In the genomic region with DNA sequence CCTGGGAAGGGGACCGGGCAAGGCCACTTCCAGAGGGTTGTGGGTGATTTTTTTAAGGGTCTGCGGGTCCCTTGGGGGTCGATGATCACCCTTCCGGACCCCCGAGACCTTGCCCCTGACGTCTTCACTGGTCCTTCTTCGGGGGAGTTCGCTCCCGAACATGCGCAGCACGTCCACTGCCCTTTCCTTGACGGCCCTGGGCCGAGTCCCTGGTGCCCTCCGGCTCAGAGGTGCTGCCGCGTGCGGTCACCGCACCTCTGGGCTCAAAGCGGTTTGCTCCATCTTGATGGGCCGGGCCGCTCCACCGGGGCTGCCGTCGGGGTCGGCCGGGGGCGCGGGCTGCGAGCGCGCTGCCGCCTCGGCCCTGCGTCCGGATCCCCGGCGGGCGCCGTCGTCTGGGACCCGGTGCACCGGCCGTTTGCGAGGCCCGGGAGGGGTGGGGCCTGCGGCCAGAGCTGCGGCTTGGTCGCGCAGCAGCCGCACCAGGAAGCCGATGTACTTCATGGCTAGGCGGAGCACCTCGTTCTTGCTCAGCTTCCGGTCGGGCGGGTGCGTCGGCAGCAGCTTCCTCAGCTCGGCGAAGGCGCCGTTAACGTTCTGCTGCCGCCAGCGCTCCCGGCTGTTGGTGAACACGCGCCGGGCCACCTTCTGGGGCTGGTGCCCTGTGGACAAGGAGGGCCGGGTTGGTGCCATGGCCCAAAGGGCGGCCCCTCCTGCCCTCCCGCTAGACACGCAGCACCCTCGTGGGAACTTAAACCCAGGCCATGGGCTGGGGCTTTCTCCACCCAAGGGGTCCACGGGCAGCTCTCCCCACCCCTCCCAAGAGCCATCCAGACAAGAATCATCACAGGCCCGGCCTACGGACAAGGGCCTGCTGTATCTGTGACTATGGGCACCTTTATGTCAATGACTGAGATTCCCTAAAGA, we compare ENCODE assay signal across 8 cellular contexts. TPM values are rescaled to one million over a fixed set of nuclear protein-coding genes. Genes with fewer than 3 reads are reported as not detected.
DNase-seq lines count a peak whose midpoint lies in the region; ATAC-seq, FAIRE-seq and TF ChIP-seq lines count a peak whose summit lies in the region.

No MANE protein-coding gene starts in this region.

- no peak overlapping the region for H3K9ac ChIP-seq in H1 (replicated peaks in 1 of 4; ENCODE audit: extremely low read depth in 1 of 4, low read depth in 3 of 4, low read length in 3 of 4)

- peak overlapping the region; percentile 64 to 85 for H3K4me2 ChIP-seq in H1 (ENCODE audit: insufficient read depth in 1 of 2, low read depth in 2 of 2, low read length in 2 of 2)

- peak overlapping the region; percentile 71 for H3K18ac ChIP-seq in H1 (ENCODE audit: extremely low read depth, low read length)

- H2BK5ac ChIP-seq in H1 (ENCODE audit: low read depth, low read length) = no peak overlapping the region

- H4K5ac ChIP-seq in H1 (ENCODE audit: insufficient read length, low read depth, low read length) = no peak overlapping the region

- H3K36me3 ChIP-seq in H1 (ENCODE audit: control insufficient read depth in 2 of 4, insufficient read depth in 4 of 4, low read length in 3 of 4) = no peaks in the 10 kb centered on the region
- peaks cover 0 to 8% (median 0%) of the 10 kb centered on the region in 3 donors for H3K36me3 ChIP-seq in tibial nerve

- H3K14ac ChIP-seq in H1 (ENCODE audit: insufficient read length) = no peak overlapping the region

- H3K4me1 Mint-ChIP-seq in IgD-negative memory B cell (peaks cover 21 to 27% (median 21%) of the 10 kb centered on the region in 3 donors), natural killer cell (peaks cover 25 to 59% of the 10 kb centered on the region in 2 donors)
- peaks cover 52% of the 10 kb centered on the region for H3K4me1 Mint-ChIP-seq in activated CD4-positive, alpha-beta T cell treated with anti-CD3 and anti-CD28 coated beads, Interleukin-2, amount 10 ng/mL, durations not matched to agents 7 days and 5 days

- H3K79me2 ChIP-seq in H1 (ENCODE audit: control insufficient read depth in 1 of 2, insufficient read depth in 2 of 2, low read length in 2 of 2) = no peaks in the 10 kb centered on the region

- TF ChIP-seq CTCF in AG10803 (conservative IDR thresholded peaks at IDR 0.05; ENCODE audit: low read length) (no peak), H1 (IDR thresholded peaks at IDR 0.05; ENCODE audit: control extremely low read depth in 1 of 3, insufficient read depth in 1 of 3, low read depth in 1 of 3, low read length in 3 of 3) (no peak), natural killer cell (IDR thresholded peaks at IDR 0.05) (no peak), tibial nerve (IDR thresholded peaks at IDR 0.05) (no peak)

- no peak for FAIRE-seq in H1 (lab: Jason Lieb, UNC)

- H2AFZ ChIP-seq in H1 (ENCODE audit: low read length) = no peak overlapping the region

- H3K27ac Mint-ChIP-seq in IgD-negative memory B cell (peak overlapping the region; percentile 95 to 98 (median 96)), natural killer cell (peak overlapping the region; percentile 90 to 94)
- H3K27ac Mint-ChIP-seq in activated CD4-positive, alpha-beta T cell treated with anti-CD3 and anti-CD28 coated beads, Interleukin-2, amount 10 ng/mL, durations not matched to agents 7 days and 5 days = peak overlapping the region; percentile 94

- DNase-seq in AG10803 (ENCODE audit: low read depth) (peak; percentile 71), H1 (ENCODE audit: low read depth in 1 of 2, low spot score in 2 of 2) (peak in 1 of 2 experiments; percentile 74), natural killer cell (peak; percentile 74), tibial nerve (ENCODE audit: low spot score in 2 of 2) (peak in 1 of 2 donors; percentile 52), G401 (ENCODE audit: low spot score) (no peak)
- peak; percentile 84 for DNase-seq in activated CD4-positive, alpha-beta T cell treated with anti-CD3 and anti-CD28 coated beads, Interleukin-2, amount 10 ng/mL, durations not matched to agents 7 days and 5 days

- H2BK15ac ChIP-seq in H1 (ENCODE audit: low read length) = no peak overlapping the region; the same call in 1 of the 2 replicates

- H3K27me3 Mint-ChIP-seq in IgD-negative memory B cell = peaks cover 5% of the 10 kb centered on the region
- H3K27me3 Mint-ChIP-seq in activated CD4-positive, alpha-beta T cell treated with anti-CD3 and anti-CD28 coated beads, Interleukin-2, amount 10 ng/mL, durations not matched to agents 7 days and 5 days = peaks cover 44% of the 10 kb centered on the region
- peaks cover 8 to 20% of the 10 kb centered on the region in 2 donors for H3K27me3 Mint-ChIP-seq in natural killer cell (ENCODE audit: low read depth in 2 of 2)

- ATAC-seq in natural killer cell (peak; percentile 59 to 65 (median 61)), GM21576 (IDR thresholded peaks at IDR 0.05; ENCODE audit: unreplicated experiment) (no peak)

- H3K4me3 Mint-ChIP-seq in IgD-negative memory B cell (peak overlapping the region; percentile 90 to 97 (median 94)), natural killer cell (peak overlapping the region; percentile 80)
- H3K4me3 Mint-ChIP-seq in activated CD4-positive, alpha-beta T cell treated with anti-CD3 and anti-CD28 coated beads, Interleukin-2, amount 10 ng/mL, durations not matched to agents 7 days and 5 days = peak overlapping the region; percentile 64

- H3K4me3 ChIP-seq in AG10803 (ENCODE audit: low read length) (no peak overlapping the region), H1 (ENCODE audit: extremely low read depth in 1 of 4, insufficient read depth in 2 of 4, low read depth in 3 of 4, low read length in 4 of 4) (peak overlapping the region in 3 of 4 experiments; percentile 1 to 50 (median 12); a peak in 6 of 8 replicates), tibial nerve (peak overlapping the region; percentile 29 to 57 (median 43))

- no peak overlapping the region for H3K4ac ChIP-seq in H1 (replicated peaks; ENCODE audit: insufficient read length, low read depth, low read length)

- H3K4me1 ChIP-seq in H1 (replicated peaks in 1 of 4; ENCODE audit: control insufficient read depth in 3 of 4, insufficient read depth in 4 of 4, low read length in 3 of 4) (peaks cover 0 to 28% (median 13%) of the 10 kb centered on the region in 4 experiments; a peak in 5 of 7 replicates), tibial nerve (peaks cover 0 to 92% (median 58%) of the 10 kb centered on the region in 4 donors)

- H2BK20ac ChIP-seq in H1 (ENCODE audit: low read length) = no peak overlapping the region

- intact Hi-C loops in natural killer cell (cut with micrococcal nuclease) = no loop called here

- H3K27ac ChIP-seq in H1 (ENCODE audit: low read depth, low read length) (no peak overlapping the region), tibial nerve (peak overlapping the region; percentile 79 to 93 (median 86))

- no peak overlapping the region for H3K56ac ChIP-seq in H1 (replicated peaks; ENCODE audit: insufficient read length, low read depth, low read length)

- H4K8ac ChIP-seq in H1 (ENCODE audit: extremely low read depth, insufficient read depth, low read length) = peak overlapping the region; percentile 69

- TF ChIP-seq EP300 in H1 (IDR thresholded peaks at IDR 0.05; ENCODE audit: borderline replicate concordance in 1 of 2, low read depth in 2 of 2, low read length in 2 of 2) (no peak), tibial nerve (IDR thresholded peaks at IDR 0.05) (peak in 1 of 2 donors; percentile 55)

- H3K9me3 Mint-ChIP-seq in IgD-negative memory B cell (peaks cover 0 to 1% (median 0%) of the 10 kb centered on the region in 3 donors), natural killer cell (peaks cover 3% of the 10 kb centered on the region in 2 donors)
- no peaks in the 10 kb centered on the region for H3K9me3 Mint-ChIP-seq in activated CD4-positive, alpha-beta T cell treated with anti-CD3 and anti-CD28 coated beads, Interleukin-2, amount 10 ng/mL, durations not matched to agents 7 days and 5 days

- CTCF ChIA-PET in activated CD4-positive, alpha-beta T cell treated with anti-CD3 and anti-CD28 coated beads, Interleukin-2, amount 10 ng/mL, durations not matched to agents 7 days and 5 days (lab: Charles Lee) = interaction anchor here (0.6 to 1.3 kb wide), 5 partner anchors 24 to 214 kb away, joined by 3 read pairs; no protein-coding TSS in a partner anchor
- CTCF ChIA-PET in H1 (lab: Charles Lee; ENCODE audit: partially characterized antibody) = interaction anchor here (0.6 to 2.9 kb wide), 6 partner anchors 41 to 134 kb away, joined by 3 to 16 read pairs (median 9); no protein-coding TSS in a partner anchor

- H3K27me3 ChIP-seq in H1 (replicated peaks in 1 of 4; ENCODE audit: control insufficient read depth in 3 of 4, extremely low read depth in 1 of 4, insufficient read depth in 3 of 4, low read length in 3 of 4) (peaks cover 33 to 80% (median 67%) of the 10 kb centered on the region in 4 experiments), tibial nerve (no peaks in the 10 kb centered on the region)

- H3K23ac ChIP-seq in H1 (ENCODE audit: insufficient read length) = no peak overlapping the region

- no peaks in the 10 kb centered on the region for H3K9me3 ChIP-seq in H1 (ENCODE audit: insufficient read depth in 2 of 2, low read depth in 1 of 2, low read length in 1 of 2)
- H3K9me3 ChIP-seq in tibial nerve = no peaks in the 10 kb centered on the region

- H3K36me3 Mint-ChIP-seq in IgD-negative memory B cell = peaks cover 1% of the 10 kb centered on the region
- peaks cover 6% of the 10 kb centered on the region for H3K36me3 Mint-ChIP-seq in activated CD4-positive, alpha-beta T cell treated with anti-CD3 and anti-CD28 coated beads, Interleukin-2, amount 10 ng/mL, durations not matched to agents 7 days and 5 days (ENCODE audit: low read depth)
- H3K36me3 Mint-ChIP-seq in natural killer cell = no peaks in the 10 kb centered on the region

- TF ChIP-seq POLR2A in H1 (IDR thresholded peaks at IDR 0.05; ENCODE audit: control extremely low read depth in 1 of 2, low read depth in 2 of 2, low read length in 2 of 2) = no peak
- peak in 1 of 2 donors; percentile 41 for TF ChIP-seq POLR2A in tibial nerve (IDR thresholded peaks at IDR 0.05)

- H3K79me1 ChIP-seq in H1 (ENCODE audit: low read depth, low read length) = no peaks in the 10 kb centered on the region

- H2BK12ac ChIP-seq in H1 (ENCODE audit: low read depth, low read length) = no peak overlapping the region

- peak overlapping the region; percentile 53; the same call in 1 of the 2 replicates for H2AK5ac ChIP-seq in H1 (ENCODE audit: low read depth, low read length)

- in situ Hi-C loops in G401 (cut with HindIII; ENCODE audit: low sequenced_read_pairs) = no loop called here

- peaks cover 2 to 16% of the 10 kb centered on the region in 2 experiments for H4K20me1 ChIP-seq in H1 (replicated peaks in 1 of 2; ENCODE audit: control insufficient read depth in 1 of 2, insufficient read depth in 2 of 2, low read length in 2 of 2)

- no peak overlapping the region for H2BK120ac ChIP-seq in H1 (replicated peaks; ENCODE audit: low read depth, low read length)

- 12% methylated on average over 76 of the region's 77 CpGs; no CpG with 5 or more reads in 1 of the 2 experiments for WGBS in H1 (ENCODE audit: extremely low coverage in 1 of 2, insufficient coverage in 1 of 2, insufficient read length in 1 of 2, insufficient replicate concordance in 2 of 2, low coverage in 1 of 2, low lambda C conversion rate in 2 of 2, missing lambda C conversion rate in 1 of 2), 2 experiments
- 18 to 41% methylated on average over 50 to 51 of the region's 77 CpGs for WGBS in tibial nerve, 2 donors

- POLR2A ChIA-PET in activated CD4-positive, alpha-beta T cell treated with anti-CD3 and anti-CD28 coated beads, Interleukin-2, amount 10 ng/mL, durations not matched to agents 7 days and 5 days (lab: Charles Lee) = interaction anchor here (0.7 kb wide), 1 partner anchor 54 kb away, joined by 3 read pairs; no protein-coding TSS in a partner anchor
- POLR2A ChIA-PET in H1 (lab: Charles Lee; ENCODE audit: partially characterized antibody) = interaction anchor here (0.6 to 11.6 kb wide), 7 partner anchors 13 to 74 kb away, joined by 3 to 141 read pairs (median 4); partner anchors contain the start of genes IER2, NACC1, STX10 and TRMT1

- H3K23me2 ChIP-seq in H1 (ENCODE audit: low read depth, low read length) = peaks cover 9% of the 10 kb centered on the region; the same call in 1 of the 2 replicates

- H4K91ac ChIP-seq in H1 (replicated peaks; ENCODE audit: insufficient read length, low read length) = no peak overlapping the region

- TF ChIP-seq RAD21 in H1 (IDR thresholded peaks at IDR 0.05 in 1 of 2, conservative IDR thresholded peaks at IDR 0.05 in 1 of 2; ENCODE audit: low read depth in 2 of 2, low read length in 2 of 2) = no peak

RNA-seq across cellular contexts. Expression of gene LYL1, which starts 3.3 kb away (rescaled TPM):
- polyA plus RNA-seq in IgD-negative memory B cell (90.1 TPM), H1 (2011; rRNA removed) (0.76 and 1.0 TPM in 2 replicates)
- 1 to 10 TPM; 2.3 to 2.5 TPM for total RNA-seq in activated CD4-positive, alpha-beta T cell treated with anti-CD3 and anti-CD28 coated beads, Interleukin-2, amount 10 ng/mL, durations not matched to agents 7 days and 5 days
- 0.58 and 0.65 TPM in 2 replicates for total RNA-seq in H1 (2021; fragmentation: NEBNext Ultra II Directional; extraction: Animal tissue kit (Norgen Biotek cat#: 25700))
- 0.62 TPM for polyA plus RNA-seq in H1 (2011; cell fraction: cytosol; rRNA removed)
- 0.78 TPM for polyA plus RNA-seq in H1 (2011; cell fraction: nucleus; rRNA removed)
- 0.23 to 0.67 TPM (median 0.39 TPM) in 4 replicates for polyA plus RNA-seq in H1 (2012, experiment 1 of 2)
- 0.26 TPM for polyA plus RNA-seq in H1 (2012, experiment 2 of 2)
- 0.65 TPM for polyA plus RNA-seq in H1 (2013, experiment 1 of 2)
- 0.52 TPM for polyA plus RNA-seq in H1 (2013, experiment 2 of 2)
- polyA minus RNA-seq in H1 (2011; rRNA and poly(A)+ RNA removed) = 0.10 TPM in 1 of 2 replicates, not detected in the other
- 1.2 TPM for polyA minus RNA-seq in H1 (2011; cell fraction: cytosol; rRNA and poly(A)+ RNA removed)
- polyA minus RNA-seq in H1 (2011; cell fraction: nucleus; rRNA and poly(A)+ RNA removed) = 0.40 TPM
- total RNA-seq in natural killer cell (1 to 10 TPM; 2.0 to 7.7 (median 6.7) TPM), tibial nerve (10 to 100 TPM; 21.1 to 43.5 (median 25.8) TPM)
- not detected in 2 replicates for total RNA-seq in G401 (2014; rRNA removed; shearing (Covaris generic))

RNA-seq across cellular contexts. Expression of gene TRMT1, which starts 17.2 kb away (rescaled TPM):
- polyA plus RNA-seq in IgD-negative memory B cell (30.7 TPM), H1 (2011; rRNA removed) (77.4 and 118 TPM in 2 replicates)
- total RNA-seq in activated CD4-positive, alpha-beta T cell treated with anti-CD3 and anti-CD28 coated beads, Interleukin-2, amount 10 ng/mL, durations not matched to agents 7 days and 5 days = 10 to 100 TPM; 44.7 to 58.3 TPM
- 96.6 and 99.3 TPM in 2 replicates for total RNA-seq in H1 (2021; fragmentation: NEBNext Ultra II Directional; extraction: Animal tissue kit (Norgen Biotek cat#: 25700))
- 94.9 TPM for polyA plus RNA-seq in H1 (2011; cell fraction: cytosol; rRNA removed)
- 298 TPM for polyA plus RNA-seq in H1 (2011; cell fraction: nucleus; rRNA removed)
- 66.0 to 95.2 TPM (median 84.7 TPM) in 4 replicates for polyA plus RNA-seq in H1 (2012, experiment 1 of 2)
- polyA plus RNA-seq in H1 (2012, experiment 2 of 2) = 75.5 TPM
- 69.1 TPM for polyA plus RNA-seq in H1 (2013, experiment 1 of 2)
- 65.4 TPM for polyA plus RNA-seq in H1 (2013, experiment 2 of 2)
- 38.6 and 46.1 TPM in 2 replicates for polyA minus RNA-seq in H1 (2011; rRNA and poly(A)+ RNA removed)
- polyA minus RNA-seq in H1 (2011; cell fraction: cytosol; rRNA and poly(A)+ RNA removed) = 52.8 TPM
- 64.4 TPM for polyA minus RNA-seq in H1 (2011; cell fraction: nucleus; rRNA and poly(A)+ RNA removed)
- total RNA-seq in natural killer cell (10 to 100 TPM; 33.8 to 48.5 (median 42.2) TPM), tibial nerve (10 to 100 TPM; 38.4 to 92.7 (median 49.2) TPM)
- total RNA-seq in G401 (2014; rRNA removed; shearing (Covaris generic)) = 86.8 and 87.0 TPM in 2 replicates

RNA-seq across cellular contexts. Expression of gene NACC1, which starts 18.7 kb away (rescaled TPM):
- polyA plus RNA-seq in IgD-negative memory B cell (2.7 TPM), H1 (2011; rRNA removed) (301 and 541 TPM in 2 replicates)
- 10 to 100 TPM; 57.8 to 63.8 TPM for total RNA-seq in activated CD4-positive, alpha-beta T cell treated with anti-CD3 and anti-CD28 coated beads, Interleukin-2, amount 10 ng/mL, durations not matched to agents 7 days and 5 days
- total RNA-seq in H1 (2021; fragmentation: NEBNext Ultra II Directional; extraction: Animal tissue kit (Norgen Biotek cat#: 25700)) = 226 and 234 TPM in 2 replicates
- polyA plus RNA-seq in H1 (2011; cell fraction: cytosol; rRNA removed) = 204 TPM
- 367 TPM for polyA plus RNA-seq in H1 (2011; cell fraction: nucleus; rRNA removed)
- polyA plus RNA-seq in H1 (2012, experiment 1 of 2) = 72.2 to 138 TPM (median 120 TPM) in 4 replicates
- 144 TPM for polyA plus RNA-seq in H1 (2012, experiment 2 of 2)
- 169 TPM for polyA plus RNA-seq in H1 (2013, experiment 1 of 2)
- 186 TPM for polyA plus RNA-seq in H1 (2013, experiment 2 of 2)
- 150 and 197 TPM in 2 replicates for polyA minus RNA-seq in H1 (2011; rRNA and poly(A)+ RNA removed)
- 187 TPM for polyA minus RNA-seq in H1 (2011; cell fraction: cytosol; rRNA and poly(A)+ RNA removed)
- 126 TPM for polyA minus RNA-seq in H1 (2011; cell fraction: nucleus; rRNA and poly(A)+ RNA removed)
- total RNA-seq in natural killer cell (10 to 100 TPM; 41.2 to 48.7 (median 43.4) TPM), tibial nerve (10 to 100 TPM; 15.3 to 37.1 (median 25.8) TPM)
- 53.4 and 60.5 TPM in 2 replicates for total RNA-seq in G401 (2014; rRNA removed; shearing (Covaris generic))

RNA-seq across cellular contexts. Expression of gene STX10, which starts 50.8 kb away (rescaled TPM):
- 52.8 TPM for polyA plus RNA-seq in IgD-negative memory B cell
- total RNA-seq in activated CD4-positive, alpha-beta T cell treated with anti-CD3 and anti-CD28 coated beads, Interleukin-2, amount 10 ng/mL, durations not matched to agents 7 days and 5 days = 10 to 100 TPM; 62.3 to 65.0 TPM
- 50.8 and 53.0 TPM in 2 replicates for total RNA-seq in H1 (2021; fragmentation: NEBNext Ultra II Directional; extraction: Animal tissue kit (Norgen Biotek cat#: 25700))
- polyA plus RNA-seq in H1 (2011; rRNA removed) = 80.1 and 86.8 TPM in 2 replicates
- polyA plus RNA-seq in H1 (2011; cell fraction: cytosol; rRNA removed) = 88.9 TPM
- 146 TPM for polyA plus RNA-seq in H1 (2011; cell fraction: nucleus; rRNA removed)
- polyA plus RNA-seq in H1 (2012, experiment 1 of 2) = 58.8 to 94.1 TPM (median 80.2 TPM) in 4 replicates
- polyA plus RNA-seq in H1 (2012, experiment 2 of 2) = 81.1 TPM
- polyA plus RNA-seq in H1 (2013, experiment 1 of 2) = 48.9 TPM
- 49.5 TPM for polyA plus RNA-seq in H1 (2013, experiment 2 of 2)
- 44.8 and 47.0 TPM in 2 replicates for polyA minus RNA-seq in H1 (2011; rRNA and poly(A)+ RNA removed)
- polyA minus RNA-seq in H1 (2011; cell fraction: cytosol; rRNA and poly(A)+ RNA removed) = 40.2 TPM
- 36.6 TPM for polyA minus RNA-seq in H1 (2011; cell fraction: nucleus; rRNA and poly(A)+ RNA removed)
- total RNA-seq in natural killer cell = 10 to 100 TPM; 39.2 to 46.9 (median 42.0) TPM
- 100 to 1,000 TPM in 1 of 4 donors, 10 to 100 TPM in 3; 58.6 to 145 (median 86.6) TPM for total RNA-seq in tibial nerve
- total RNA-seq in G401 (2014; rRNA removed; shearing (Covaris generic)) = 93.4 and 112 TPM in 2 replicates

RNA-seq across cellular contexts. Expression of gene IER2, which starts 50.9 kb away (rescaled TPM):
- polyA plus RNA-seq in IgD-negative memory B cell (350 TPM), H1 (2011; rRNA removed) (84.5 and 151 TPM in 2 replicates)
- total RNA-seq in activated CD4-positive, alpha-beta T cell treated with anti-CD3 and anti-CD28 coated beads, Interleukin-2, amount 10 ng/mL, durations not matched to agents 7 days and 5 days = 100 to 1,000 TPM; 167 to 188 TPM
- 137 and 138 TPM in 2 replicates for total RNA-seq in H1 (2021; fragmentation: NEBNext Ultra II Directional; extraction: Animal tissue kit (Norgen Biotek cat#: 25700))
- 66.0 TPM for polyA plus RNA-seq in H1 (2011; cell fraction: cytosol; rRNA removed)
- 110 TPM for polyA plus RNA-seq in H1 (2011; cell fraction: nucleus; rRNA removed)
- polyA plus RNA-seq in H1 (2012, experiment 1 of 2) = 106 to 120 TPM (median 111 TPM) in 4 replicates
- polyA plus RNA-seq in H1 (2012, experiment 2 of 2) = 92.0 TPM
- 105 TPM for polyA plus RNA-seq in H1 (2013, experiment 1 of 2)
- polyA plus RNA-seq in H1 (2013, experiment 2 of 2) = 105 TPM
- polyA minus RNA-seq in H1 (2011; rRNA and poly(A)+ RNA removed) = 6.0 and 9.9 TPM in 2 replicates
- 33.4 TPM for polyA minus RNA-seq in H1 (2011; cell fraction: cytosol; rRNA and poly(A)+ RNA removed)
- polyA minus RNA-seq in H1 (2011; cell fraction: nucleus; rRNA and poly(A)+ RNA removed) = 81.9 TPM
- total RNA-seq in natural killer cell (1,000 to 10,000 TPM in 1 of 3 donors, 100 to 1,000 TPM in 2; 668 to 1,112 (median 949) TPM), tibial nerve (10 to 100 TPM; 37.3 to 77.4 (median 58.3) TPM)
- total RNA-seq in G401 (2014; rRNA removed; shearing (Covaris generic)) = 33.3 and 40.5 TPM in 2 replicates
